15 cellular contexts compared by ENCODE assay signal in genomic region chr1:86991549-86992186, GRCh38.
"Had no signal": no experiment of that assay in that cellular context is flagged by ENCODE, and none has a peak within 500 bp of the region (broad histone marks: within the 10 kb centered on the region; RNA-seq: fewer than 3 reads in every experiment).

No MANE protein-coding gene starts in this region.

- H3K4me1 ChIP-seq: sigmoid colon, upper lobe of left lung had no signal

- H3K36me3 ChIP-seq: neutrophil, pancreas, sigmoid colon, stomach, upper lobe of left lung had no signal

- ATAC-seq: activated CD8-positive, alpha-beta memory T cell treated with anti-CD3 and anti-CD28 coated beads, Interleukin-2, amount 10 ng/mL, durations not matched to agents 7 days and 5 days; natural killer cell; pancreas; stimulated activated effector memory CD8-positive, alpha-beta T cell treated with anti-CD3 and anti-CD28 coated beads, Interleukin-12 subunit alpha, Interleukin-12 subunit beta, amount 100 ng/mL, for 72 hours had no signal

- H3K27me3 ChIP-seq: neutrophil, pancreas, sigmoid colon, stomach, upper lobe of left lung had no signal

- DNase-seq: activated CD4-positive, alpha-beta memory T cell treated with anti-CD3 and anti-CD28 coated beads, Interleukin-2, amount 10 ng/mL, durations not matched to agents 7 days and 5 days; activated CD4-positive, alpha-beta T cell treated with anti-CD3 and anti-CD28 coated beads for 48 hours; activated CD4-positive, CD25-positive, alpha-beta regulatory T cell; activated CD8-positive, alpha-beta memory T cell treated with anti-CD3 and anti-CD28 coated beads, Interleukin-2, amount 10 ng/mL, durations not matched to agents 7 days and 5 days; activated naive CD8-positive, alpha-beta T cell treated with anti-CD3 and anti-CD28 coated beads for 36 hours; amniotic stem cell; effector CD4-positive, alpha-beta T cell; natural killer cell; pancreas; sigmoid colon; stimulated activated CD4-positive, alpha-beta T cell treated with anti-CD3 and anti-CD28 coated beads, Interleukin-4, amount 100 ng/mL, for 24 hours; stomach; upper lobe of left lung had no signal

- H3K27ac ChIP-seq: neutrophil, pancreas, sigmoid colon, stomach, upper lobe of left lung had no signal

- H3K9me3 ChIP-seq: neutrophil, pancreas, sigmoid colon, stomach, upper lobe of left lung had no signal

- H3K4me3 ChIP-seq: pancreas, sigmoid colon, stomach, upper lobe of left lung had no signal
